22 cellular contexts compared by ENCODE assay signal in genomic region chr5:149764086-149764485, GRCh38. TPM values are rescaled to one million over a fixed set of nuclear protein-coding genes. Genes with fewer than 3 reads are reported as not detected.
DNase-seq lines count a peak whose midpoint lies in the region; ATAC-seq and TF ChIP-seq lines count a peak whose summit lies in the region.
"Had no signal": no experiment of that assay in that cellular context is flagged by ENCODE, and none has a peak within 500 bp of the region (broad histone marks: within the 10 kb centered on the region; RNA-seq: fewer than 3 reads in every experiment).

No MANE protein-coding gene starts in this region.

- intact Hi-C loops in left ventricle myocardium superior (cut with micrococcal nuclease) (loop anchor here (10.0 kb wide), 1 partner anchor 61 kb away; no protein-coding TSS in a partner anchor), posterior vena cava (cut with DNase I) (no loop called here)

- no peak overlapping the region for H3K4me3 ChIP-seq in cardiac muscle cell
- H3K4me3 ChIP-seq: PC-9 had no signal

- no peaks in the 10 kb centered on the region for H3K9me3 Mint-ChIP-seq in effector memory CD8-positive, alpha-beta T cell

- peaks cover 14% of the 10 kb centered on the region for H3K4me1 ChIP-seq in cardiac muscle cell (ENCODE audit: low read depth)

- peak overlapping the region; percentile 4 to 39 for H3K27ac Mint-ChIP-seq in effector memory CD8-positive, alpha-beta T cell

- H3K27me3 Mint-ChIP-seq in effector memory CD8-positive, alpha-beta T cell = no peaks in the 10 kb centered on the region

- H3K27me3 ChIP-seq in cardiac muscle cell = no peaks in the 10 kb centered on the region

- peaks cover 5% of the 10 kb centered on the region for H3K36me3 Mint-ChIP-seq in effector memory CD8-positive, alpha-beta T cell (ENCODE audit: insufficient read depth)

- TF ChIP-seq CTCF in cardiac muscle cell (IDR thresholded peaks at IDR 0.05; ENCODE audit: low read depth, low read length) = no peak

- peak overlapping the region; percentile 41 for H3K27ac ChIP-seq in cardiac muscle cell
- H3K27ac ChIP-seq: HL-60, PC-9 had no signal

- H3K4me3 Mint-ChIP-seq in effector memory CD8-positive, alpha-beta T cell = no peak overlapping the region

- H3K36me3 ChIP-seq in cardiac muscle cell = no peaks in the 10 kb centered on the region

- ATAC-seq in left ventricle myocardium superior = no peak
- ATAC-seq in effector memory CD8-positive, alpha-beta T cell (replicated peaks) = no peak

- peaks cover 0 to 1% of the 10 kb centered on the region in 2 donors for H3K4me1 Mint-ChIP-seq in effector memory CD8-positive, alpha-beta T cell (ENCODE audit: low read depth in 2 of 2)

- H3K9me3 ChIP-seq in cardiac muscle cell (ENCODE audit: low read depth) = no peaks in the 10 kb centered on the region

- no peak for DNase-seq in cardiac muscle cell (ENCODE audit: low read depth in 1 of 2, low spot score in 1 of 2)
- DNase-seq in left ventricle myocardium superior = no peak
- no peak for DNase-seq in effector memory CD8-positive, alpha-beta T cell
- DNase-seq in posterior vena cava (ENCODE audit: low spot score) = peak; percentile 46
- no peak for DNase-seq in GF-D8 (lab: John Stamatoyannopoulos, UW)
- no peak for DNase-seq in stimulated activated CD8-positive, alpha-beta memory T cell treated with anti-CD3 and anti-CD28 coated beads, Interleukin-4, amount 100 ng/mL, for 48 hours
- no peak for DNase-seq in Kasumi-1 (lab: John Stamatoyannopoulos, UW)
- DNase-seq: Calu3; DMS79 treated with DMSO at 0.1 percent for 48 hours; Karpas-422; MV-4-11; NCI-H1105; NCI-H146; NCI-H1930; NCI-H446 treated with DMSO at 0.1 percent for 48 hours; NCI-H526; NCI-H82; NK-92 treated with Interleukin-12 subunit alpha and Interleukin-12 subunit beta, amount 100 ng/mL, for 24 hours; PC-9; RPMI8226; SHP77 had no signal

RNA-seq across cellular contexts. Expression of gene PPARGC1B, which starts 34.0 kb away (rescaled TPM):
- 4.2 and 5.4 TPM in 2 replicates for total RNA-seq in cardiac muscle cell
- 4.1 and 7.9 TPM in 2 replicates for polyA plus RNA-seq in cardiac muscle cell
- 35.1 TPM for total RNA-seq in left ventricle myocardium superior
- total RNA-seq in posterior vena cava = 1 to 10 TPM; 7.2 to 8.7 TPM
